9 cellular contexts compared by ENCODE assay signal in the genomic region with DNA sequence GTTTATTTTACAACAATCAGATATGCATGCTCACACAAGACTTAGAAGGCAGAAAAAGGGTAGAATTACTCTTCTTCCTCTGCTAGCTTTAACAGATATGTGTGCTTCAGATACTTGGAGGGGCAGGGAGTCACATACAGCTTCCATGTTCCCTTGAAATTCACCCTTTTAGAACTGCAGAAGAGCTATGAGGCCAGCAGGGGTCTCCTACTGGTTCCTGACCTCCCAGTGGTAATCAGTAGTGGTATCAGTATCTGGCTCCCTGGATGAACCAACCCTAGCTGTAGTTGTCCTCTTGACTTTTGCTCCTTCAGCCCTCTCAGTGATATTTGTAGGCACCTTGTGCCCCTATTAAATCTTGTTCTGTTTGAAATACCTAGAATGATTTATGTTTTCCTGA.
A peak's percentile ranks its signal among the peaks of the same experiment; 100 is the strongest.
DNase-seq lines count a peak whose midpoint lies in the region; ATAC-seq, FAIRE-seq and TF ChIP-seq lines count a peak whose summit lies in the region.
"Had no signal": no experiment of that assay in that cellular context is flagged by ENCODE, and none has a peak within 500 bp of the region (broad histone marks: within the 10 kb centered on the region; RNA-seq: fewer than 3 reads in every experiment).

No MANE protein-coding gene starts in this region.

- H2AFZ ChIP-seq in endothelial cell of umbilical vein (ENCODE audit: low read depth, low read length): no peak overlapping the region

- no peaks in the 10 kb centered on the region for H3K79me2 ChIP-seq in endothelial cell of umbilical vein (ENCODE audit: control insufficient read depth, insufficient read depth, low read length)

- no TSS peak for BruUV-seq in endothelial cell of umbilical vein (replicated peaks; lab: Mats Ljungman, UMichigan)

- no peaks in the 10 kb centered on the region for H3K9me3 ChIP-seq in endothelial cell of umbilical vein (replicated peaks; ENCODE audit: control insufficient read depth, insufficient read depth, low read length)

- H3K27ac ChIP-seq in endothelial cell of umbilical vein (ENCODE audit: insufficient read depth, low read depth, low read length): no peak overlapping the region
- no peak overlapping the region for H3K27ac ChIP-seq in caudate nucleus (ENCODE audit: low read depth, low read length)

- CTCF ChIA-PET in endothelial cell of umbilical vein (lab: Charles Lee): interaction anchor here (1.0 kb wide), 5 partner anchors 52 to 498 kb away, joined by 3 to 9 read pairs (median 3); no protein-coding TSS in a partner anchor

- FAIRE-seq in endothelial cell of umbilical vein (lab: Jason Lieb, UNC): peak; percentile 38
- FAIRE-seq: endometrium had no signal

- no peak overlapping the region for H3K4me2 ChIP-seq in endothelial cell of umbilical vein (ENCODE audit: insufficient read depth, low read length)

- no peak overlapping the region for H3K9ac ChIP-seq in endothelial cell of umbilical vein (replicated peaks; ENCODE audit: extremely low read depth, insufficient read depth, low read length)

- H3K36me3 ChIP-seq in endothelial cell of umbilical vein (ENCODE audit: control insufficient read depth in 2 of 2, extremely low read depth in 1 of 2, insufficient read depth in 2 of 2, low read length in 2 of 2): no peaks in the 10 kb centered on the region

- H4K20me1 ChIP-seq in endothelial cell of umbilical vein (replicated peaks; ENCODE audit: control insufficient read depth, extremely low read depth, insufficient read depth, low read length): no peaks in the 10 kb centered on the region

- intact Hi-C loops in endothelial cell of umbilical vein (cut with micrococcal nuclease): loop anchor here (5.0 kb wide), 1 partner anchor 415 kb away; no protein-coding TSS in a partner anchor

- in situ Hi-C loops in ACHN (cut with HindIII; ENCODE audit: low pct_ligation_motif_present, low pct_unique_long_range_greater_than_20kb, low sequenced_read_pairs): no loop called here

- H3K4me1 ChIP-seq in endothelial cell of umbilical vein (ENCODE audit: control insufficient read depth, extremely low read depth, insufficient read depth, low read length): no peaks in the 10 kb centered on the region

- no peak for TF ChIP-seq POLR2A in endothelial cell of umbilical vein (IDR thresholded peaks at IDR 0.05; ENCODE audit: low read depth, low read length)

- H3K27me3 ChIP-seq in endothelial cell of umbilical vein (ENCODE audit: control insufficient read depth in 2 of 2, insufficient read depth in 2 of 2, low read length in 2 of 2): peaks cover 0 to 4% of the 10 kb centered on the region in 2 experiments

- peak; percentile 71 for ATAC-seq in GM19351 (IDR thresholded peaks at IDR 0.05; ENCODE audit: unreplicated experiment)

- no peak overlapping the region for H3K4me3 ChIP-seq in endothelial cell of umbilical vein (replicated peaks in 1 of 3; ENCODE audit: insufficient read depth in 1 of 3, low read depth in 1 of 3, low read length in 3 of 3)

- peak; percentile 48 for DNase-seq in ACHN
- peak; percentile 10 for DNase-seq in NCI-H69 (lab: John Stamatoyannopoulos, UW)
- DNase-seq in endothelial cell of umbilical vein (ENCODE audit: low read depth, low spot score): peak; percentile 19
- DNase-seq in NCI-H2107 treated with DMSO at 0.1 percent for 48 hours (lab: John Stamatoyannopoulos, UW; ENCODE audit: unreplicated experiment): no peak
- no peak for DNase-seq in activated naive CD4-positive, alpha-beta T cell treated with Interleukin-2 at 50 U/mL for 16 hours
- no peak for DNase-seq in mesenteric fat pad (ENCODE audit: low spot score)
- DNase-seq in caudate nucleus (lab: John Stamatoyannopoulos, UW): no peak

- TF ChIP-seq CTCF in endothelial cell of umbilical vein (IDR thresholded peaks at IDR 0.05; ENCODE audit: extremely low read depth in 1 of 2, insufficient read depth in 1 of 2, low read depth in 1 of 2, low read length in 2 of 2): peak; percentile 27 to 54

- dilution Hi-C loops in endothelial cell of umbilical vein (cut with MboI; ENCODE audit: extremely low pct_ligation_motif_present, low sequenced_read_pairs): no loop called here

- H3K9me1 ChIP-seq in endothelial cell of umbilical vein (replicated peaks; ENCODE audit: control insufficient read depth, extremely low read depth, insufficient read depth, low read length): no peaks in the 10 kb centered on the region

- POLR2A ChIA-PET in endothelial cell of umbilical vein (lab: Charles Lee): no interaction called here

TF ChIP-seq in endothelial cell of umbilical vein, 7 proteins besides CTCF, POLR2A, EP300 and RAD21:
- TF ChIP-seq JUN (IDR thresholded peaks at IDR 0.05; ENCODE audit: borderline replicate concordance, insufficient read depth, insufficient read length, low read depth): no peak
- TF ChIP-seq EZH2 (IDR thresholded peaks at IDR 0.05; ENCODE audit: borderline replicate concordance, low read depth, low read length, severe bottlenecking): no peak
- TF ChIP-seq POLR2AphosphoS5 (IDR thresholded peaks at IDR 0.05; ENCODE audit: insufficient read depth, low read depth, low read length): no peak
- no peak for TF ChIP-seq GATA2 (IDR thresholded peaks at IDR 0.05; ENCODE audit: insufficient read depth, insufficient read length, low read depth, low read length)
- TF ChIP-seq MYC (IDR thresholded peaks at IDR 0.05; ENCODE audit: low read depth, low read length): no peak

Comparison
In these comparisons a context has a peak if more than half of its experiments do, and no peak if none do; other contexts are left out.
1. DNase-seq: peak in ACHN (single experiment), NCI-H69 (single experiment) and endothelial cell of umbilical vein (single experiment); none in NCI-H2107 treated with DMSO at 0.1 percent for 48 hours (single experiment), activated naive CD4-positive, alpha-beta T cell treated with Interleukin-2 at 50 U/mL for 16 hours (single experiment), mesenteric fat pad (single experiment) and caudate nucleus (0 of 61).